In the genomic region with DNA sequence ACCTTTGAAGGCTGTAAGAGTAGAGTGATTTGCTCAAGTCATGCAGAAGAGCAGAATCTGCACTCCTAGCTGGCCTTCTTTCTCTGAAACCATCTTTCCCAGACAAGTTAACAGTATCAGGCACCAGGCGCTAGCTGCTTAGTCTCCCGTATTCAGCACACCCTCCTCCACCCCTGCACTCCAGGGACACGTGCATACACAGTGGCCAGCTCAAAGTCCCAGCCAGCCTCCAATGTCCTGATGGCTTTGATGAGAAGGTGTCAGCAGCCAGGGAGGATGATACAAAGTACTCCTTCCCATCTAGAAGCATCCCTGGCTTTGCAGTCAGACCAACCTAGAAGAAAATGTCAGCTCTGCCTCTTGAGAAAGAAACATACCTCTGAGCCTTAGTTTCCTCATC, we compare ENCODE assay signal across 18 cellular contexts.
"Had no signal": no experiment of that assay in that cellular context is flagged by ENCODE, and none has a peak within 500 bp of the region (broad histone marks: within the 10 kb centered on the region; RNA-seq: fewer than 3 reads in every experiment).

No MANE protein-coding gene starts in this region.

- DNase-seq: KBM-7, NCI-H1092, NCI-H1105 treated with DMSO at 0.1 percent for 48 hours, NCI-H1417 treated with DMSO at 0.1 percent for 48 hours, NCI-H146, NCI-H1694 treated with DMSO at 0.1 percent for 48 hours, NCI-H2029, NCI-H2081 treated with DMSO at 0.1 percent for 48 hours, NCI-H2171, NCI-H226, NCI-H446, NCI-H510A, NCI-H524 treated with DMSO at 0.1 percent for 48 hours, NCI-H69, NCI-H774, RPMI8226, SHP77, SK-N-SH had no signal

- H3K9me3 ChIP-seq: SK-N-SH had no signal
